ENCODE assay signal across 1 cellular context in genomic region chr10:117552759-117553158, GRCh38.
TF ChIP-seq lines count a peak whose summit lies in the region.

No MANE protein-coding gene starts in this region.

TF ChIP-seq in H1, 55 proteins besides CTCF, POLR2A, EP300 and RAD21:
- TF ChIP-seq ZNF274 (IDR thresholded peaks at IDR 0.05; ENCODE audit: borderline replicate concordance, extremely low read depth, low read length) (no peak), RBBP5 (IDR thresholded peaks at IDR 0.05; ENCODE audit: borderline replicate concordance, low read depth, low read length) (no peak), CBX8 (IDR thresholded peaks at IDR 0.05; ENCODE audit: borderline replicate concordance, low read depth, low read length) (peak; percentile 23; the same call in 1 of the 2 replicates), EZH2 (IDR thresholded peaks at IDR 0.05; ENCODE audit: low read depth, low read length, severe bottlenecking) (peak; percentile 69), RFX5 (IDR thresholded peaks at IDR 0.05; ENCODE audit: borderline replicate concordance, low read depth, low read length) (no peak), BACH1 (IDR thresholded peaks at IDR 0.05; ENCODE audit: low read length) (no peak), TAF7 (optimal IDR thresholded peaks at IDR 0.05; ENCODE audit: borderline replicate concordance, low read depth, low read length) (no peak), KDM5A (IDR thresholded peaks at IDR 0.05; ENCODE audit: low read length) (no peak), RXRA (IDR thresholded peaks at IDR 0.05; ENCODE audit: insufficient read depth, low read depth, low read length) (no peak), ATF3 (IDR thresholded peaks at IDR 0.05; ENCODE audit: insufficient read depth, low read depth, low read length) (no peak), NANOG (IDR thresholded peaks at IDR 0.05; ENCODE audit: insufficient read depth, low read depth, low read length, poor library complexity, severe bottlenecking) (no peak), SUZ12 (IDR thresholded peaks at IDR 0.05; ENCODE audit: low read length) (0 out of 2 replicates have a peak, but pooled peaks have one; percentile 15), SIRT6 (IDR thresholded peaks at IDR 0.05; ENCODE audit: low read length) (no peak), CHD2 (IDR thresholded peaks at IDR 0.05; ENCODE audit: low read length) (no peak), JUND (IDR thresholded peaks at IDR 0.05; ENCODE audit: low read length) (no peak), RNF2 (IDR thresholded peaks at IDR 0.05; ENCODE audit: borderline replicate concordance, low read depth, low read length, missing control alignments, poor library complexity, severe bottlenecking) (peak; percentile 64)
